9 cellular contexts compared by ENCODE assay signal in genomic region chr17:33207231-33207630, GRCh38.
"Had no signal": no experiment of that assay in that cellular context is flagged by ENCODE, and none has a peak within 500 bp of the region (broad histone marks: within the 10 kb centered on the region; RNA-seq: fewer than 3 reads in every experiment).

No MANE protein-coding gene starts in this region.

- H3K4me1 ChIP-seq: HAP-1 had no signal

- H3K36me3 ChIP-seq: HAP-1 had no signal

- ATAC-seq: GM23338, HCT116 had no signal

- H3K9me3 ChIP-seq: HAP-1 had no signal

- H3K4me2 ChIP-seq: GM23338 had no signal

- H3K27ac ChIP-seq: HL-60 had no signal

- FAIRE-seq: H1, H54 had no signal

- DNase-seq: HFFc6, Kasumi-1, KG1 had no signal

- H2AFZ ChIP-seq: GM23338 had no signal

- H3K4me3 ChIP-seq: GM23338, HAP-1 had no signal
